Comparison of ENCODE assay signal across 2 cellular contexts in genomic region chr6:34241351-34242215, GRCh38.
TF ChIP-seq lines count a peak whose summit lies in the region.

No MANE protein-coding gene starts in this region.

TF ChIP-seq in GM12891, 5 proteins besides CTCF, POLR2A, EP300 and RAD21:
- TF ChIP-seq PAX5 (IDR thresholded peaks at IDR 0.05; ENCODE audit: insufficient read depth, low read length, severe bottlenecking), result no peak
- no peak for TF ChIP-seq POU2F2 (IDR thresholded peaks at IDR 0.05; ENCODE audit: low read depth, low read length)
- no peak for TF ChIP-seq SPI1 (IDR thresholded peaks at IDR 0.05; ENCODE audit: low read depth, low read length)
- TF ChIP-seq TAF1 (IDR thresholded peaks at IDR 0.05; ENCODE audit: low read depth, low read length), result no peak
- TF ChIP-seq POLR2AphosphoS5 (IDR thresholded peaks at IDR 0.05; ENCODE audit: low read depth, low read length), result peak; percentile 23; the same call in 1 of the 2 replicates

TF ChIP-seq in HepG2, 621 proteins besides CTCF, POLR2A, EP300 and RAD21:
- TF ChIP-seq POLR2G (IDR thresholded peaks at IDR 0.05; ENCODE audit: low read depth, low read length), result peak; percentile 24; the same call in 1 of the 2 replicates
- no peak for TF ChIP-seq ZNF572 (CRISPR knock-in tag; IDR thresholded peaks at IDR 0.05)
TF ChIP-seq in HepG2: peak in this region for 1.
